In genomic region chr5:55160493-55161209, GRCh38 we compare ENCODE assay signal across 8 cellular contexts. TPM values are rescaled to one million over a fixed set of nuclear protein-coding genes. Genes with fewer than 3 reads are reported as not detected.
A peak's percentile ranks its signal among the peaks of the same experiment; 100 is the strongest.
DNase-seq lines count a peak whose midpoint lies in the region; ATAC-seq and TF ChIP-seq lines count a peak whose summit lies in the region.

No MANE protein-coding gene starts in this region.

- no peak for ATAC-seq in activated T-cell treated with anti-CD3 and anti-CD28 coated beads, Interleukin-2, amount 50 U/mL, for 72 hours (replicated peaks in 1 of 2)
- ATAC-seq in natural killer cell = no peak

- TF ChIP-seq CTCF in progenitor cell of endocrine pancreas (IDR thresholded peaks at IDR 0.05; ENCODE audit: unreplicated experiment) = no peak
- TF ChIP-seq CTCF in natural killer cell (IDR thresholded peaks at IDR 0.05) = no peak

- no peaks in the 10 kb centered on the region for H3K27me3 Mint-ChIP-seq in progenitor cell of endocrine pancreas
- peaks cover 56% of the 10 kb centered on the region for H3K27me3 Mint-ChIP-seq in activated T-cell treated with anti-CD3 and anti-CD28 coated beads, Interleukin-2, amount 50 U/mL, for 72 hours (ENCODE audit: low read depth)
- H3K27me3 Mint-ChIP-seq in natural killer cell (ENCODE audit: low read depth in 2 of 2) = peaks cover 36 to 42% of the 10 kb centered on the region in 2 donors

- H3K36me3 Mint-ChIP-seq in progenitor cell of endocrine pancreas (ENCODE audit: insufficient read depth) = peaks cover 7% of the 10 kb centered on the region
- no peaks in the 10 kb centered on the region for H3K36me3 Mint-ChIP-seq in activated T-cell treated with anti-CD3 and anti-CD28 coated beads, Interleukin-2, amount 50 U/mL, for 72 hours (ENCODE audit: insufficient read depth in 2 of 2)
- no peaks in the 10 kb centered on the region for H3K36me3 Mint-ChIP-seq in natural killer cell

- peak; percentile 84 for DNase-seq in DMS114 treated with DMSO at 0.1 percent for 48 hours (lab: John Stamatoyannopoulos, UW; ENCODE audit: unreplicated experiment)
- peak; percentile 58 to 92 for DNase-seq in SW 1271 (lab: John Stamatoyannopoulos, UW)
- peak; percentile 88 for DNase-seq in foreskin melanocyte
- no peak for DNase-seq in progenitor cell of endocrine pancreas (ENCODE audit: low spot score, unreplicated experiment)
- DNase-seq in activated T-cell treated with anti-CD3 and anti-CD28 coated beads, Interleukin-2, amount 50 U/mL, for 72 hours = no peak
- no peak for DNase-seq in stimulated activated CD4-positive, alpha-beta T cell treated with anti-CD3 and anti-CD28 coated beads, Interleukin-2, amount 100 ng/mL, for 24 hours
- DNase-seq in NCI-H526 (lab: John Stamatoyannopoulos, UW) = no peak
- DNase-seq in natural killer cell = no peak

- H3K9me3 Mint-ChIP-seq in progenitor cell of endocrine pancreas (ENCODE audit: low read depth) (no peaks in the 10 kb centered on the region), natural killer cell (no peaks in the 10 kb centered on the region)
- no peaks in the 10 kb centered on the region for H3K9me3 Mint-ChIP-seq in activated T-cell treated with anti-CD3 and anti-CD28 coated beads, Interleukin-2, amount 50 U/mL, for 72 hours

- intact Hi-C loops in natural killer cell (cut with micrococcal nuclease) = no loop called here

- peaks cover 7% of the 10 kb centered on the region for H3K4me1 Mint-ChIP-seq in progenitor cell of endocrine pancreas (ENCODE audit: low read depth)
- peaks cover 5% of the 10 kb centered on the region for H3K4me1 Mint-ChIP-seq in activated T-cell treated with anti-CD3 and anti-CD28 coated beads, Interleukin-2, amount 50 U/mL, for 72 hours (ENCODE audit: low read depth)
- peaks cover 0 to 6% of the 10 kb centered on the region in 2 donors for H3K4me1 Mint-ChIP-seq in natural killer cell

- peak overlapping the region; percentile 90 for H3K27ac Mint-ChIP-seq in progenitor cell of endocrine pancreas
- H3K27ac Mint-ChIP-seq in activated T-cell treated with anti-CD3 and anti-CD28 coated beads, Interleukin-2, amount 50 U/mL, for 72 hours = no peak overlapping the region
- no peak overlapping the region for H3K27ac Mint-ChIP-seq in natural killer cell

- H3K4me3 Mint-ChIP-seq in progenitor cell of endocrine pancreas (ENCODE audit: low read depth) (peak overlapping the region; percentile 88), natural killer cell (no peak overlapping the region)
- no peak overlapping the region for H3K4me3 Mint-ChIP-seq in activated T-cell treated with anti-CD3 and anti-CD28 coated beads, Interleukin-2, amount 50 U/mL, for 72 hours

RNA-seq across cellular contexts. Expression of gene GPX8, which starts 0.7 kb away (rescaled TPM):
- total RNA-seq in progenitor cell of endocrine pancreas (38.8 and 40.0 TPM in 2 replicates), natural killer cell (not detected)
- not detected for total RNA-seq in activated T-cell treated with anti-CD3 and anti-CD28 coated beads, Interleukin-2, amount 50 U/mL, for 72 hours

RNA-seq across cellular contexts. Expression of gene CDC20B, which starts 12.3 kb away (rescaled TPM):
- total RNA-seq in progenitor cell of endocrine pancreas (not detected in 2 replicates), natural killer cell (not detected)
- under 1 TPM; 0.07 to 0.10 TPM for total RNA-seq in activated T-cell treated with anti-CD3 and anti-CD28 coated beads, Interleukin-2, amount 50 U/mL, for 72 hours

RNA-seq across cellular contexts. Expression of gene GZMA, which starts 58.2 kb away (rescaled TPM):
- total RNA-seq in progenitor cell of endocrine pancreas (not detected in 2 replicates), natural killer cell (100 to 1,000 TPM; 530 to 621 (median 590) TPM)
- 10 to 100 TPM in 1 of 2 donors, 1 to 10 TPM in 1; 4.2 to 25.1 TPM for total RNA-seq in activated T-cell treated with anti-CD3 and anti-CD28 coated beads, Interleukin-2, amount 50 U/mL, for 72 hours

Comparison
In these comparisons a context has a peak if more than half of its experiments do, and no peak if none do; other contexts are left out.
1. DNase-seq: peak in DMS114 treated with DMSO at 0.1 percent for 48 hours (single experiment), SW 1271 (2 of 2) and foreskin melanocyte (single experiment); none in progenitor cell of endocrine pancreas (single experiment), activated T-cell treated with anti-CD3 and anti-CD28 coated beads, Interleukin-2, amount 50 U/mL, for 72 hours (0 of 2), stimulated activated CD4-positive, alpha-beta T cell treated with anti-CD3 and anti-CD28 coated beads, Interleukin-2, amount 100 ng/mL, for 24 hours (0 of 2), NCI-H526 (0 of 2) and natural killer cell (single experiment).
2. RNA of gene GPX8, which starts 0.7 kb away (total RNA-seq): 38.8 to 40.0 TPM in progenitor cell of endocrine pancreas; not detected in activated T-cell treated with anti-CD3 and anti-CD28 coated beads, Interleukin-2, amount 50 U/mL, for 72 hours and not detected in natural killer cell; every median in the first group is over 10 times any median in the second.
3. RNA of gene GZMA, which starts 58.2 kb away (total RNA-seq): 530 to 621 TPM in natural killer cell; 4.2 to 25.1 TPM in activated T-cell treated with anti-CD3 and anti-CD28 coated beads, Interleukin-2, amount 50 U/mL, for 72 hours and not detected in progenitor cell of endocrine pancreas; every median in the first group is over 10 times any median in the second.